Comparison of ENCODE assay signal across 11 cellular contexts in the genomic region with DNA sequence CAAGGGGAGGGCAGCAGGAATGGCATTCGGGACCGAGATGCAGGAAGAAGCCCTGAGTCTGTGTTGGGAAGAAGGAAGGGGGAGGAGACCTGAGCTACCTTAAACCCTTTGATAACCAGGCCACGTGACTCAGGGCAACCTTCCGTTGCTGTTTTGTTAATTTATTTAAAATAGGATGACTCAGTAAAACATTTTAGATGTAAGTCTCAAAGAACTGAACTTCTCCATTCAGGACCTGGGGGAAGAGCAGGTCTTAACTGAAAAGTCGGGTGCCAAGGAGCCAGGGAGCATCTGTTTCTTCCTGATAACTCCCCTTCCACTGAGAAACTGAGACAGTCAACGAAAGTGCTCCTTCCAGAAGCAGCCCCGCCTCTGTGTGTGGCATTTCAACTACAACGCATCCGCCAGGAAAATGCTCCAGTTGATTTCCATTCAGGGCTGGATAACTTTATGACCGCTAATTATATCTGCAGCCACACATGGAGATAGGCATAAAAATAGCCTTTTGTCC.
A peak's percentile ranks its signal among the peaks of the same experiment; 100 is the strongest.
DNase-seq lines count a peak whose midpoint lies in the region; ATAC-seq lines count a peak whose summit lies in the region.
"Had no signal": no experiment of that assay in that cellular context is flagged by ENCODE, and none has a peak within 500 bp of the region (broad histone marks: within the 10 kb centered on the region; RNA-seq: fewer than 3 reads in every experiment).

No MANE protein-coding gene starts in this region.

- no peak overlapping the region for H3K9ac ChIP-seq in subcutaneous abdominal adipose tissue (ENCODE audit: low read length in 5 of 5)

- H3K36me3 ChIP-seq in subcutaneous abdominal adipose tissue (ENCODE audit: control insufficient read depth in 5 of 5, insufficient read depth in 5 of 5, low read length in 5 of 5) = peaks cover 0 to 48% (median 40%) of the 10 kb centered on the region in 5 donors

- H3K4me3 ChIP-seq in iPS-18c (ENCODE audit: insufficient read depth, low read depth, low read length) (0 out of 2 replicates have a peak overlapping the region, but pooled peaks have one; percentile 17), subcutaneous abdominal adipose tissue (ENCODE audit: low read depth in 1 of 5, low read length in 5 of 5) (peak overlapping the region in 1 of 5 donors; percentile 7)
- H3K4me3 ChIP-seq: smooth muscle cell had no signal

- peaks cover 11 to 65% (median 51%) of the 10 kb centered on the region in 5 donors for H3K4me1 ChIP-seq in subcutaneous abdominal adipose tissue (ENCODE audit: control insufficient read depth in 5 of 5, insufficient read depth in 5 of 5, low read length in 5 of 5)

- ATAC-seq in HG02763 (IDR thresholded peaks at IDR 0.05; ENCODE audit: unreplicated experiment) (no peak), HG02610 (IDR thresholded peaks at IDR 0.05; ENCODE audit: unreplicated experiment) (no peak)

- H3K9me3 Mint-ChIP-seq in activated naive CD8-positive, alpha-beta T cell (ENCODE audit: low read depth) = no peaks in the 10 kb centered on the region

- H3K36me3 Mint-ChIP-seq in activated naive CD8-positive, alpha-beta T cell = peaks cover 11% of the 10 kb centered on the region

- H3K9me3 ChIP-seq in iPS-18c (ENCODE audit: control insufficient read depth, insufficient read depth, low read length) (no peaks in the 10 kb centered on the region), subcutaneous abdominal adipose tissue (ENCODE audit: control insufficient read depth in 5 of 5, low read length in 5 of 5) (no peaks in the 10 kb centered on the region)

- peaks cover 54% of the 10 kb centered on the region for H3K4me1 Mint-ChIP-seq in activated naive CD8-positive, alpha-beta T cell (ENCODE audit: low read depth)

- H3K4me3 Mint-ChIP-seq in activated naive CD8-positive, alpha-beta T cell = no peak overlapping the region

- H3K27ac Mint-ChIP-seq in activated naive CD8-positive, alpha-beta T cell = peak overlapping the region; percentile 69

- no peaks in the 10 kb centered on the region for H3K27me3 ChIP-seq in subcutaneous abdominal adipose tissue (ENCODE audit: control insufficient read depth in 5 of 5, insufficient read depth in 4 of 5, low read length in 5 of 5)

- no peaks in the 10 kb centered on the region for H3K27me3 Mint-ChIP-seq in activated naive CD8-positive, alpha-beta T cell

- peak; percentile 23 for DNase-seq in DMS153 treated with DMSO at 0.1 percent for 48 hours (lab: John Stamatoyannopoulos, UW; ENCODE audit: unreplicated experiment)
- DNase-seq in DMS153 (lab: John Stamatoyannopoulos, UW) = no peak
- DNase-seq in AG08396 (ENCODE audit: low spot score) = no peak
- DNase-seq: NCI-H446 had no signal

- H3K27ac ChIP-seq in subcutaneous abdominal adipose tissue (ENCODE audit: low read depth, low read length) = peak overlapping the region; percentile 61
- H3K27ac ChIP-seq: 22Rv1 had no signal
